8 cellular contexts compared by ENCODE assay signal in the genomic region with DNA sequence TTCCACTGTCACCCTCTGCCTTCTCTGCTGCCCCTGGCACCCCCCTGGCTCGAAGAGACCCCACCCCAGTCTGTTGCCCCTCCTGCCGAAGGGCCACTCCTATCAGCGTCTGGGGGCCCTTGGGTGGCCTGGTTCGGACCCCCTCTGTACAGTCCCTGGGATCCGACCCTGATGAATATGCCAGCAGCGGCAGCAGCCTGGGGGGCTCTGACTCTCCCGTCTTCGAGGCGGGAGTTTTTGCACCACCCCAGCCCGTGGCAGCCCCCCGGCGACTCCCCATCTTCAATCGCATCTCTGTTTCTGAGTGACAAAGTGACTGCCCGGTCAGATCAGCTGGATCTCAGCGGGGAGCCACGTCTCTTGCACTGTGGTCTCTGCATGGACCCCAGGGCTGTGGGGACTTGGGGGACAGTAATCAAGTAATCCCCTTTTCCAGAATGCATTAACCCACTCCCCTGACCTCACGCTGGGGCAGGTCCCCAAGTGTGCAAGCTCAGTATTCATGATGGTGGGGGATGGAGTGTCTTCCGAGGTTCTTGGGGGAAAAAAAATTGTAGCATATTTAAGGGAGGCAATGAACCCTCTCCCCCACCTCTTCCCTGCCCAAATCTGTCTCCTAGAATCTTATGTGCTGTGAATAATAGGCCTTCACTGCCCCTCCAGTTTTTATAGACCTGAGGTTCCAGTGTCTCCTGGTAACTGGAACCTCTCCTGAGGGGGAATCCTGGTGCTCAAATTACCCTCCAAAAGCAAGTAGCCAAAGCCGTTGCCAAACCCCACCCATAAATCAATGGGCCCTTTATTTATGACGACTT. TPM values are rescaled to one million over a fixed set of nuclear protein-coding genes. Genes with fewer than 3 reads are reported as not detected.
A peak's percentile ranks its signal among the peaks of the same experiment; 100 is the strongest.
DNase-seq lines count a peak whose midpoint lies in the region; ATAC-seq and TF ChIP-seq lines count a peak whose summit lies in the region.

No MANE protein-coding gene starts in this region.

- peaks cover 41% of the 10 kb centered on the region for H3K4me1 Mint-ChIP-seq in mesothelial cell of epicardium

- DNase-seq in SIG-M5 treated with dmso at 0.1 percent for 504 hours (lab: John Stamatoyannopoulos, UW; ENCODE audit: unreplicated experiment) (peak; percentile 25), SIG-M5 (lab: John Stamatoyannopoulos, UW) (no peak), caudate nucleus (lab: John Stamatoyannopoulos, UW) (peak in 1 of 61 donors; percentile 41), mesothelial cell of epicardium (ENCODE audit: low spot score in 2 of 2, unreplicated experiment in 2 of 2) (no peak), occipital lobe (lab: John Stamatoyannopoulos, UW) (no peak), NCI-H2081 treated with DMSO at 0.1 percent for 48 hours (lab: John Stamatoyannopoulos, UW) (no peak)

- H3K27me3 Mint-ChIP-seq in mesothelial cell of epicardium (ENCODE audit: low read depth) = peaks cover 1% of the 10 kb centered on the region

- no peak overlapping the region for H2AFZ ChIP-seq in OCI-LY3 (ENCODE audit: low read depth, low read length)

- peak overlapping the region; percentile 96 for H3K4me2 ChIP-seq in OCI-LY3 (ENCODE audit: low read length)

- peaks cover 18% of the 10 kb centered on the region for H4K20me1 ChIP-seq in OCI-LY3 (ENCODE audit: insufficient read depth, low read length)

- H3K27ac ChIP-seq in OCI-LY3 (ENCODE audit: low read length) (peak overlapping the region; percentile 93), caudate nucleus (ENCODE audit: low read depth, low read length) (peak overlapping the region; percentile 95)

- peak overlapping the region; percentile 91 for H3K4me3 Mint-ChIP-seq in mesothelial cell of epicardium

- H3K9ac ChIP-seq in OCI-LY3 (ENCODE audit: low read length) = peak overlapping the region; percentile 97

- no peaks in the 10 kb centered on the region for H3K9me3 Mint-ChIP-seq in mesothelial cell of epicardium

- no peak for TF ChIP-seq CTCF in OCI-LY3 (IDR thresholded peaks at IDR 0.05; ENCODE audit: low read depth, low read length)
- TF ChIP-seq CTCF in mesothelial cell of epicardium (IDR thresholded peaks at IDR 0.05; ENCODE audit: unreplicated experiment) = no peak

- ATAC-seq in HG02840 (IDR thresholded peaks at IDR 0.05; ENCODE audit: low FRiP score, unreplicated experiment) = no peak

- no peaks in the 10 kb centered on the region for H3K9me3 ChIP-seq in OCI-LY3 (ENCODE audit: insufficient read depth, low read length)

- H3K36me3 Mint-ChIP-seq in mesothelial cell of epicardium = peaks cover 4% of the 10 kb centered on the region

- peak overlapping the region; percentile 99 for H3K27ac Mint-ChIP-seq in mesothelial cell of epicardium

- peaks cover 42% of the 10 kb centered on the region for H3K4me1 ChIP-seq in OCI-LY3 (ENCODE audit: low read length)

- peaks cover 22% of the 10 kb centered on the region for H3K36me3 ChIP-seq in OCI-LY3 (replicated peaks; ENCODE audit: low read depth, low read length)

- peaks cover 44% of the 10 kb centered on the region for H3K79me2 ChIP-seq in OCI-LY3 (ENCODE audit: low read length)

- peak overlapping the region; percentile 88 for H3K4me3 ChIP-seq in OCI-LY3 (ENCODE audit: low read length)

- H3K27me3 ChIP-seq in OCI-LY3 (ENCODE audit: low read depth, low read length) = no peaks in the 10 kb centered on the region

RNA-seq across cellular contexts. Expression of gene ZFP36, which starts 2.0 kb away (rescaled TPM):
- total RNA-seq in mesothelial cell of epicardium (111 to 113 TPM (median 111 TPM) in 3 replicates), occipital lobe (1.2 TPM)

RNA-seq across cellular contexts. Expression of gene PLEKHG2, which starts 3.9 kb away (rescaled TPM):
- total RNA-seq in mesothelial cell of epicardium (160 to 172 TPM (median 164 TPM) in 3 replicates), occipital lobe (27.3 TPM)

RNA-seq across cellular contexts. Expression of gene MED29, which starts 17.4 kb away (rescaled TPM):
- total RNA-seq in mesothelial cell of epicardium = 35.6 to 39.2 TPM (median 36.1 TPM) in 3 replicates
- total RNA-seq in occipital lobe = 17.2 TPM

RNA-seq across cellular contexts. Expression of gene PAF1, which starts 17.7 kb away (rescaled TPM):
- total RNA-seq in mesothelial cell of epicardium (41.4 to 47.8 TPM (median 42.9 TPM) in 3 replicates), occipital lobe (29.2 TPM)

RNA-seq across cellular contexts. Expression of gene RPS16, which starts 27.1 kb away (rescaled TPM):
- total RNA-seq in mesothelial cell of epicardium (1,616 to 1,722 TPM (median 1,707 TPM) in 3 replicates), occipital lobe (77.0 TPM)

Comparison
In these comparisons a context has a peak if more than half of its experiments do, and no peak if none do; other contexts are left out.
1. RNA of gene ZFP36, which starts 2.0 kb away (total RNA-seq): 111 to 113 TPM in mesothelial cell of epicardium; 1.2 TPM in occipital lobe (single experiment); every median in the first group is over 10 times any median in the second.